ENCODE assay signal across 7 cellular contexts in the genomic region with DNA sequence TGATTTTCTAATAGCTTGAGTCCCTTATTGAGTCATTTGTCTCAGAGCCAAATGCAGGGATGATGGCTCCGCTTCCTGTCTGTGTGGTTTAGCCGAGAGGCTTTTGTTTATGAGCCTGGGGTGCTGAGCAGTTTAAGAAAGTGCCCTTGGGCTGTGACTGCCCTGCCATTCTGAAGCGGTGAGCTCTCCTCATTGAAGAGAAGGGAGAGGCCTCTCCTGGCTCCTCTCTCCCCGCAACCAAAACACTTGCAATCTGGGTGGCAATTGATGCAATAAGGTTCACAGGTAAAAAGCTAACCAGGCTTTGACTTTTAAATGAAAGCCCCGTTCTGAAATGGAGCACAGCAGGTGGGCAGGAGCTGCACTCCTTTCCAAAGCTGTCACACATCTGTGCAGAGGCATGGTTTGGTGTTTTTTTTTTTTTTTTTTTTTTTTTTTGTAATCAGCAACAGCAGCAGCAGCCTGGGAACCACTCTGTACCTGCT.
DNase-seq lines count a peak whose midpoint lies in the region; ATAC-seq, FAIRE-seq and TF ChIP-seq lines count a peak whose summit lies in the region.

No MANE protein-coding gene starts in this region.

- H3K79me2 ChIP-seq in astrocyte (ENCODE audit: insufficient read depth, low read length) (no peaks in the 10 kb centered on the region), neural cell (replicated peaks; ENCODE audit: insufficient read depth, low read length) (no peaks in the 10 kb centered on the region)

- no peak overlapping the region for H3K9ac ChIP-seq in astrocyte (ENCODE audit: low read length)
- H3K9ac ChIP-seq in neural cell (ENCODE audit: low read length) = peak overlapping the region; percentile 36

- no peak overlapping the region for H3K4me3 ChIP-seq in astrocyte (ENCODE audit: insufficient read depth, low read depth, low read length)
- H3K4me3 ChIP-seq in neural cell (ENCODE audit: low read length) = peak overlapping the region; percentile 7
- no peak overlapping the region for H3K4me3 ChIP-seq in aorta (ENCODE audit: low read length in 2 of 2)

- H2AFZ ChIP-seq in astrocyte (ENCODE audit: low read depth, low read length) (no peak overlapping the region), neural cell (ENCODE audit: low read depth, low read length) (peak overlapping the region; percentile 48)

- H3K4me1 ChIP-seq in astrocyte (ENCODE audit: insufficient read depth, low read length) (peaks cover 7% of the 10 kb centered on the region), aorta (ENCODE audit: control insufficient read depth in 1 of 2, insufficient read depth in 2 of 2, low read length in 2 of 2) (no peaks in the 10 kb centered on the region)

- H3K36me3 Mint-ChIP-seq in astrocyte (ENCODE audit: low read depth, unreplicated experiment) (no peaks in the 10 kb centered on the region), CD14-positive monocyte (no peaks in the 10 kb centered on the region)

- H3K27ac ChIP-seq in astrocyte (ENCODE audit: low read depth, low read length) (no peak overlapping the region), neural cell (ENCODE audit: low read length) (no peak overlapping the region), aorta (ENCODE audit: low read depth in 1 of 2, low read length in 2 of 2) (no peak overlapping the region)

- H3K9me3 ChIP-seq in astrocyte (ENCODE audit: insufficient read depth, low read depth, low read length) (no peaks in the 10 kb centered on the region), neural cell (ENCODE audit: low read length) (no peaks in the 10 kb centered on the region), aorta (ENCODE audit: control insufficient read depth, low read length) (no peaks in the 10 kb centered on the region)

- H3K27me3 Mint-ChIP-seq in astrocyte (ENCODE audit: low read depth, unreplicated experiment) (peaks cover 10% of the 10 kb centered on the region), CD14-positive monocyte (ENCODE audit: low read depth in 3 of 3) (peaks cover 8 to 28% (median 17%) of the 10 kb centered on the region in 3 donors)

- intact Hi-C loops in CD14-positive monocyte (cut with micrococcal nuclease) = no loop called here
- intact Hi-C loops in aorta (cut with DNase I) = no loop called here

- peaks cover 9% of the 10 kb centered on the region for H3K4me1 Mint-ChIP-seq in astrocyte (ENCODE audit: low read depth, unreplicated experiment)
- no peaks in the 10 kb centered on the region for H3K4me1 Mint-ChIP-seq in CD14-positive monocyte

- no peaks in the 10 kb centered on the region for H3K27me3 ChIP-seq in astrocyte (ENCODE audit: insufficient read depth, low read length)
- no peaks in the 10 kb centered on the region for H3K27me3 ChIP-seq in neural cell (ENCODE audit: insufficient read depth, low read depth, low read length)
- H3K27me3 ChIP-seq in aorta (ENCODE audit: control insufficient read depth in 1 of 2, insufficient read depth in 2 of 2, low read length in 1 of 2) = no peaks in the 10 kb centered on the region

- peak; percentile 82 for DNase-seq in NCI-H146 (lab: John Stamatoyannopoulos, UW)
- DNase-seq in astrocyte (ENCODE audit: low read depth) = peak; percentile 73
- DNase-seq in CD14-positive monocyte (ENCODE audit: low spot score) = no peak
- DNase-seq in aorta = no peak

- no peak overlapping the region for H3K27ac Mint-ChIP-seq in astrocyte (ENCODE audit: unreplicated experiment)
- H3K27ac Mint-ChIP-seq in CD14-positive monocyte = no peak overlapping the region

- TF ChIP-seq RAD21 in neural cell (conservative IDR thresholded peaks at IDR 0.05) = no peak

- H3K4me3 Mint-ChIP-seq in astrocyte (ENCODE audit: unreplicated experiment) = no peak overlapping the region
- H3K4me3 Mint-ChIP-seq in CD14-positive monocyte = no peak overlapping the region

- 67 to 72% methylated on average over 5 of the region's 5 CpGs for WGBS in aorta, 2 donors

- no peaks in the 10 kb centered on the region for H3K36me3 ChIP-seq in astrocyte (ENCODE audit: insufficient read depth, low read length)
- no peaks in the 10 kb centered on the region for H3K36me3 ChIP-seq in neural cell (ENCODE audit: insufficient read depth, low read length)
- H3K36me3 ChIP-seq in aorta (ENCODE audit: control insufficient read depth in 1 of 2, insufficient read depth in 2 of 2, low read length in 1 of 2) = no peaks in the 10 kb centered on the region

- H3K4me2 ChIP-seq in astrocyte (ENCODE audit: low read length) = peak overlapping the region; percentile 73
- H3K4me2 ChIP-seq in neural cell (ENCODE audit: low read length) = peak overlapping the region; percentile 5

- ATAC-seq in GM21381 (IDR thresholded peaks at IDR 0.05; ENCODE audit: unreplicated experiment) = peak; percentile 57
- ATAC-seq in GM18870 (IDR thresholded peaks at IDR 0.05; ENCODE audit: unreplicated experiment) = no peak
- no peak for ATAC-seq in aorta (ENCODE audit: low FRiP score)

- no peaks in the 10 kb centered on the region for H3F3A ChIP-seq in neural cell (ENCODE audit: insufficient read depth, low read length, poor library complexity, severe bottlenecking)

- no peak for TF ChIP-seq EP300 in neural cell (conservative IDR thresholded peaks at IDR 0.05; ENCODE audit: poor library complexity, severe bottlenecking)

- FAIRE-seq in astrocyte (lab: Jason Lieb, UNC) = no peak

- no peaks in the 10 kb centered on the region for H4K20me1 ChIP-seq in astrocyte (ENCODE audit: insufficient read depth, low read length)
- no peaks in the 10 kb centered on the region for H4K20me1 ChIP-seq in neural cell (ENCODE audit: insufficient read depth)

- no peaks in the 10 kb centered on the region for H3K9me2 ChIP-seq in neural cell (ENCODE audit: insufficient read depth, low read length)

- TF ChIP-seq CTCF in astrocyte (IDR thresholded peaks at IDR 0.05; ENCODE audit: insufficient read depth, low read depth, low read length) (no peak), neural cell (IDR thresholded peaks at IDR 0.05; ENCODE audit: poor library complexity, severe bottlenecking) (no peak), CD14-positive monocyte (IDR thresholded peaks at IDR 0.05) (no peak)

- H3K9me3 Mint-ChIP-seq in astrocyte (ENCODE audit: unreplicated experiment) (peaks cover 4% of the 10 kb centered on the region), CD14-positive monocyte (peaks cover 0 to 10% (median 4%) of the 10 kb centered on the region in 7 donors)

TF ChIP-seq in neural cell, 6 proteins besides CTCF, POLR2A, EP300 and RAD21:
- no peak for TF ChIP-seq TAF1 (IDR thresholded peaks at IDR 0.05; ENCODE audit: low read depth)
- no peak for TF ChIP-seq SMC3 (conservative IDR thresholded peaks at IDR 0.05; ENCODE audit: poor library complexity)
- no peak for TF ChIP-seq EZH2 (IDR thresholded peaks at IDR 0.05; ENCODE audit: borderline replicate concordance, insufficient read depth, low read length, poor library complexity, severe bottlenecking)
- no peak for TF ChIP-seq MXI1 (conservative IDR thresholded peaks at IDR 0.05; ENCODE audit: poor library complexity, severe bottlenecking)
- TF ChIP-seq, protein P1, sequence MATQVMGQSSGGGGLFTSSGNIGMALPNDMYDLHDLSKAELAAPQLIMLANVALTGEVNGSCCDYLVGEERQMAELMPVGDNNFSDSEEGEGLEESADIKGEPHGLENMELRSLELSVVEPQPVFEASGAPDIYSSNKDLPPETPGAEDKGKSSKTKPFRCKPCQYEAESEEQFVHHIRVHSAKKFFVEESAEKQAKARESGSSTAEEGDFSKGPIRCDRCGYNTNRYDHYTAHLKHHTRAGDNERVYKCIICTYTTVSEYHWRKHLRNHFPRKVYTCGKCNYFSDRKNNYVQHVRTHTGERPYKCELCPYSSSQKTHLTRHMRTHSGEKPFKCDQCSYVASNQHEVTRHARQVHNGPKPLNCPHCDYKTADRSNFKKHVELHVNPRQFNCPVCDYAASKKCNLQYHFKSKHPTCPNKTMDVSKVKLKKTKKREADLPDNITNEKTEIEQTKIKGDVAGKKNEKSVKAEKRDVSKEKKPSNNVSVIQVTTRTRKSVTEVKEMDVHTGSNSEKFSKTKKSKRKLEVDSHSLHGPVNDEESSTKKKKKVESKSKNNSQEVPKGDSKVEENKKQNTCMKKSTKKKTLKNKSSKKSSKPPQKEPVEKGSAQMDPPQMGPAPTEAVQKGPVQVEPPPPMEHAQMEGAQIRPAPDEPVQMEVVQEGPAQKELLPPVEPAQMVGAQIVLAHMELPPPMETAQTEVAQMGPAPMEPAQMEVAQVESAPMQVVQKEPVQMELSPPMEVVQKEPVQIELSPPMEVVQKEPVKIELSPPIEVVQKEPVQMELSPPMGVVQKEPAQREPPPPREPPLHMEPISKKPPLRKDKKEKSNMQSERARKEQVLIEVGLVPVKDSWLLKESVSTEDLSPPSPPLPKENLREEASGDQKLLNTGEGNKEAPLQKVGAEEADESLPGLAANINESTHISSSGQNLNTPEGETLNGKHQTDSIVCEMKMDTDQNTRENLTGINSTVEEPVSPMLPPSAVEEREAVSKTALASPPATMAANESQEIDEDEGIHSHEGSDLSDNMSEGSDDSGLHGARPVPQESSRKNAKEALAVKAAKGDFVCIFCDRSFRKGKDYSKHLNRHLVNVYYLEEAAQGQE (IDR thresholded peaks at IDR 0.05; ENCODE audit: borderline replicate concordance) = no peak

Comparison
In these comparisons a context has a peak if more than half of its experiments do, and no peak if none do; other contexts are left out.
1. DNase-seq: peak in NCI-H146 (single experiment) and astrocyte (single experiment); none in CD14-positive monocyte (single experiment) and aorta (0 of 2).